Comparison of ENCODE assay signal across 23 cellular contexts in the genomic region with DNA sequence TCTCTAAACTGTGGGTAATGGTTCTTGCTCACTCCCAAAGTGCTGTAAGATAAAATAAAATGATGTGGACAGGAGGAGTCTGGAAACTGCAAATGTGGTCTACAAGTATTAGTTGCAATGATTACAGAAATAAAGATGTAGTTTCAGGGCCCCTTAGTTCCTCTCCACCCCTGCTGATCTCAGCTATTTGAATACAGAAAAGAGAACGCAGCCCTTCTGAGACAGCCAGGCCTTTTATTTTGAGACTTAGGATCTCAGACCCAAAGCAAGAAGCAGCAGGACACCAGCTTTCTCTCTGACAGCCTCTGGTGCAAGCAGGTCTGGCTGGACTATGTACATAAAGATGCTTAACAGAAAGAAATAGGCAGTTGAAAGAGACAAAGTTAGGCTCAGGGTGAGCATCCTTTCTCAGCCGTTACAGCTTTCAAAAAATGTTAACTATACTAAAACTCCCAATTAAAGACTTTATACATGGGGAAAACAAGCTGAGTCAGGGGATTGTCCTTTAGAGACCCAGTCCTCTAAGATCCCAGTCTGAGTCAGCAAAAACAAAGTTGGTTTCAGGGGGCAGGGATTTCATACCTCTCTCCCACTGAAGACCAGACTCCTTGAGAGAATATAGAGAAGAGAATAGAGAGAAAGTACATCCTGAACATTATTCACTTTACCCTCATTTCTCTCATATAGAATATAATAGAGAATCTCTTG.
DNase-seq lines count a peak whose midpoint lies in the region; ATAC-seq and TF ChIP-seq lines count a peak whose summit lies in the region.
"Had no signal": no experiment of that assay in that cellular context is flagged by ENCODE, and none has a peak within 500 bp of the region (broad histone marks: within the 10 kb centered on the region; RNA-seq: fewer than 3 reads in every experiment).

No MANE protein-coding gene starts in this region.

- H3K36me3 Mint-ChIP-seq in GM23338 (ENCODE audit: low read depth): no peaks in the 10 kb centered on the region
- H3K36me3 Mint-ChIP-seq: CD4-positive, alpha-beta memory T cell had no signal

- H3K36me3 ChIP-seq in GM23338 (ENCODE audit: insufficient read depth): no peaks in the 10 kb centered on the region
- no peaks in the 10 kb centered on the region for H3K36me3 ChIP-seq in OCI-LY3 (replicated peaks; ENCODE audit: low read depth, low read length)
- H3K36me3 ChIP-seq in mucosa of descending colon (ENCODE audit: low read depth): no peaks in the 10 kb centered on the region

- peak overlapping the region; percentile 8; the same call in 1 of the 2 replicates for H3K27ac Mint-ChIP-seq in GM23338
- H3K27ac Mint-ChIP-seq: CD4-positive, alpha-beta memory T cell had no signal

- H3K4me2 ChIP-seq in GM23338 (no peak overlapping the region), OCI-LY3 (ENCODE audit: low read length) (peak overlapping the region; percentile 21)

- H3K4me3 Mint-ChIP-seq in GM23338: no peak overlapping the region
- H3K4me3 Mint-ChIP-seq: CD4-positive, alpha-beta memory T cell had no signal

- ATAC-seq in GM23338 (no peak), HG02763 (IDR thresholded peaks at IDR 0.05; ENCODE audit: unreplicated experiment) (no peak), mucosa of descending colon (no peak)

- no peak for DNase-seq in GM23338 (ENCODE audit: low spot score)
- DNase-seq in medulla oblongata (ENCODE audit: extremely low spot score): peak; percentile 69
- DNase-seq in mucosa of descending colon: no peak
- no peak for DNase-seq in T-helper 9 cell
- DNase-seq: AML-193; CD4-positive, alpha-beta memory T cell; COR-L47; DMS53; GOT3; HCEC 1CT; Kasumi-1; MV-4-11; NCI-H1105; NCI-H1436 treated with DMSO at 0.1 percent for 48 hours; NCI-H187 treated with DMSO at 0.1 percent for 48 hours; NCI-H2107; NCI-H524; NCI-H774; SIG-M5 had no signal

- H4K20me1 ChIP-seq in GM23338 (replicated peaks; ENCODE audit: insufficient read depth): 0 out of 2 replicates have a peak, but pooled peaks cover 12% of the 10 kb centered on the region
- H4K20me1 ChIP-seq in OCI-LY3 (ENCODE audit: insufficient read depth, low read length): no peaks in the 10 kb centered on the region

- H3K9me3 ChIP-seq in OCI-LY3 (ENCODE audit: insufficient read depth, low read length): no peaks in the 10 kb centered on the region
- H3K9me3 ChIP-seq in mucosa of descending colon: no peaks in the 10 kb centered on the region

- H3K9me3 Mint-ChIP-seq in GM23338: no peaks in the 10 kb centered on the region; the same call in 2 of the 3 replicates

- H3K9ac ChIP-seq in OCI-LY3 (ENCODE audit: low read length): no peak overlapping the region

- H3K4me1 Mint-ChIP-seq in GM23338: peaks cover 26% of the 10 kb centered on the region

- intact Hi-C loops in mucosa of descending colon (cut with DNase I, micrococcal nuclease): no loop called here

- no peak overlapping the region for H2AFZ ChIP-seq in GM23338
- no peak overlapping the region for H2AFZ ChIP-seq in OCI-LY3 (ENCODE audit: low read depth, low read length)

- peaks cover 4% of the 10 kb centered on the region for H3K27me3 Mint-ChIP-seq in GM23338 (ENCODE audit: insufficient read depth, low read depth, poor library complexity)

- H3K27ac ChIP-seq in GM23338 (ENCODE audit: low read depth) (no peak overlapping the region), OCI-LY3 (ENCODE audit: low read length) (no peak overlapping the region), temporal lobe (ENCODE audit: low read depth, low read length) (peak overlapping the region; percentile 7)
- H3K27ac ChIP-seq: SK-N-MC had no signal

- H3K4me1 ChIP-seq in GM23338 (ENCODE audit: insufficient read depth) (no peaks in the 10 kb centered on the region; the same call in 1 of the 2 replicates), OCI-LY3 (ENCODE audit: low read length) (peaks cover 25% of the 10 kb centered on the region), mucosa of descending colon (ENCODE audit: low read depth) (no peaks in the 10 kb centered on the region)

- H3K79me2 ChIP-seq in GM23338 (replicated peaks; ENCODE audit: insufficient read depth): no peaks in the 10 kb centered on the region
- no peaks in the 10 kb centered on the region for H3K79me2 ChIP-seq in OCI-LY3 (ENCODE audit: low read length)

- TF ChIP-seq CTCF in GM23338 (conservative IDR thresholded peaks at IDR 0.05; ENCODE audit: low read depth in 2 of 2) (no peak), OCI-LY3 (IDR thresholded peaks at IDR 0.05; ENCODE audit: low read depth, low read length) (no peak), mucosa of descending colon (IDR thresholded peaks at IDR 0.05) (no peak)

- no peak overlapping the region for H3K4me3 ChIP-seq in GM23338
- H3K4me3 ChIP-seq in OCI-LY3 (ENCODE audit: low read length): no peak overlapping the region
- no peak overlapping the region for H3K4me3 ChIP-seq in mucosa of descending colon
- H3K4me3 ChIP-seq: SK-N-MC had no signal

- H3K9me2 ChIP-seq in GM23338 (ENCODE audit: insufficient read depth): no peaks in the 10 kb centered on the region

- no peaks in the 10 kb centered on the region for H3K27me3 ChIP-seq in GM23338 (ENCODE audit: insufficient read depth)
- no peaks in the 10 kb centered on the region for H3K27me3 ChIP-seq in OCI-LY3 (ENCODE audit: low read depth, low read length)

- no peaks in the 10 kb centered on the region for H3F3A ChIP-seq in GM23338 (replicated peaks; ENCODE audit: low read depth)

TF ChIP-seq in GM23338, 12 proteins besides CTCF, POLR2A, EP300 and RAD21:
- TF ChIP-seq NANOG (IDR thresholded peaks at IDR 0.05; ENCODE audit: borderline replicate concordance) (no peak), JUNB (IDR thresholded peaks at IDR 0.05; ENCODE audit: unreplicated experiment) (no peak), ZNF331 (CRISPR knock-in tag; IDR thresholded peaks at IDR 0.05; ENCODE audit: low read depth) (no peak), ZNF114 (CRISPR knock-in tag; IDR thresholded peaks at IDR 0.05) (no peak)
- TF ChIP-seq, protein P1, sequence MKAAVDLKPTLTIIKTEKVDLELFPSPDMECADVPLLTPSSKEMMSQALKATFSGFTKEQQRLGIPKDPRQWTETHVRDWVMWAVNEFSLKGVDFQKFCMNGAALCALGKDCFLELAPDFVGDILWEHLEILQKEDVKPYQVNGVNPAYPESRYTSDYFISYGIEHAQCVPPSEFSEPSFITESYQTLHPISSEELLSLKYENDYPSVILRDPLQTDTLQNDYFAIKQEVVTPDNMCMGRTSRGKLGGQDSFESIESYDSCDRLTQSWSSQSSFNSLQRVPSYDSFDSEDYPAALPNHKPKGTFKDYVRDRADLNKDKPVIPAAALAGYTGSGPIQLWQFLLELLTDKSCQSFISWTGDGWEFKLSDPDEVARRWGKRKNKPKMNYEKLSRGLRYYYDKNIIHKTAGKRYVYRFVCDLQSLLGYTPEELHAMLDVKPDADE (IDR thresholded peaks at IDR 0.05): no peak
